In genomic region chr7:130205084-130205947, GRCh38 we compare ENCODE assay signal across 1 cellular context.
A peak's percentile ranks its signal among the peaks of the same experiment; 100 is the strongest.
TF ChIP-seq lines count a peak whose summit lies in the region.

Gene TMEM209, minus strand, starts transcription at chr7:130205406. Its CDS starts 31 bp downstream, at chr7:130205375.

TF ChIP-seq in GM12878, 131 proteins besides CTCF, POLR2A, EP300 and RAD21 (continued from another document and continues in another):
- TF ChIP-seq IRF5 (IDR thresholded peaks at IDR 0.05; ENCODE audit: borderline replicate concordance) (peak; percentile 94), CBFB (IDR thresholded peaks at IDR 0.05; ENCODE audit: low read depth) (peak; percentile 99), IRF4 (IDR thresholded peaks at IDR 0.05; ENCODE audit: low read depth, low read length) (no peak), CEBPB (IDR thresholded peaks at IDR 0.05; ENCODE audit: borderline replicate concordance in 1 of 2, low read depth in 2 of 2, low read length in 2 of 2) (no peak), SPI1 (IDR thresholded peaks at IDR 0.05; ENCODE audit: borderline replicate concordance, insufficient read depth, low read depth, low read length) (no peak), PKNOX1 (IDR thresholded peaks at IDR 0.05) (peak; percentile 65), MEF2B (IDR thresholded peaks at IDR 0.05; ENCODE audit: partially characterized antibody, poor library complexity, severe bottlenecking) (peak; percentile 54), BHLHE40 (IDR thresholded peaks at IDR 0.05; ENCODE audit: borderline replicate concordance in 1 of 2, low read depth in 2 of 2, low read length in 1 of 2) (0 out of 4 replicates have a peak, but pooled peaks of 1 of the 2 experiments have one; percentile 15), E4F1 (IDR thresholded peaks at IDR 0.05; ENCODE audit: borderline replicate concordance, partially characterized antibody) (peak; percentile 77), RELB (IDR thresholded peaks at IDR 0.05; ENCODE audit: low read depth) (peak; percentile 72; the same call in 1 of the 2 replicates), SRF (IDR thresholded peaks at IDR 0.05; ENCODE audit: low read depth in 2 of 2, low read length in 2 of 2) (no peak), HSF1 (IDR thresholded peaks at IDR 0.05; ENCODE audit: low read depth, low read length) (peak; percentile 13; the same call in 1 of the 2 replicates), EGR1 (IDR thresholded peaks at IDR 0.05; ENCODE audit: borderline replicate concordance in 1 of 2, low read depth in 2 of 2, low read length in 2 of 2) (no peak), ATF3 (IDR thresholded peaks at IDR 0.05; ENCODE audit: borderline replicate concordance, extremely low read depth, low read depth, low read length) (no peak), JUNB (IDR thresholded peaks at IDR 0.05) (no peak), CREB1 (IDR thresholded peaks at IDR 0.05; ENCODE audit: low read depth) (peak; percentile 52; the same call in 1 of the 2 replicates), POLR2AphosphoS2 (IDR thresholded peaks at IDR 0.05; ENCODE audit: low read depth, low read length) (peak; percentile 87), ZBTB33 (IDR thresholded peaks at IDR 0.05) (no peak), CHD4 (IDR thresholded peaks at IDR 0.05) (no peak), ATF2 (IDR thresholded peaks at IDR 0.05; ENCODE audit: low read length) (peak; percentile 54; the same call in 1 of the 2 replicates), KLF5 (IDR thresholded peaks at IDR 0.05; ENCODE audit: partially characterized antibody) (no peak), NRF1 (conservative IDR thresholded peaks at IDR 0.05; ENCODE audit: low read depth, low read length) (peak; percentile 93), WRNIP1 (IDR thresholded peaks at IDR 0.05; ENCODE audit: borderline replicate concordance, low read depth, low read length) (no peak), SREBF2 (IDR thresholded peaks at IDR 0.05; ENCODE audit: low read length) (no peak), SMAD5 (IDR thresholded peaks at IDR 0.05; ENCODE audit: low read depth) (peak; percentile 96; the same call in 1 of the 2 replicates), MYB (IDR thresholded peaks at IDR 0.05; ENCODE audit: borderline replicate concordance, low read depth, low read length) (0 out of 2 replicates have a peak, but pooled peaks have one; percentile 47), ZNF274 (IDR thresholded peaks at IDR 0.05; ENCODE audit: insufficient read depth, insufficient read length) (no peak), HDGF (IDR thresholded peaks at IDR 0.05) (0 out of 2 replicates have a peak, but pooled peaks have one; percentile 20), ZBED1 (IDR thresholded peaks at IDR 0.05; ENCODE audit: borderline replicate concordance) (no peak), CREM (IDR thresholded peaks at IDR 0.05; ENCODE audit: low read depth) (peak; percentile 25; the same call in 1 of the 2 replicates), TBL1XR1 (IDR thresholded peaks at IDR 0.05; ENCODE audit: low read depth, low read length) (no peak), SUZ12 (IDR thresholded peaks at IDR 0.05; ENCODE audit: unreplicated experiment) (no peak), NR2C2 (IDR thresholded peaks at IDR 0.05; ENCODE audit: borderline replicate concordance, control insufficient read depth, insufficient read length, low read depth) (no peak), ASH2L (IDR thresholded peaks at IDR 0.05; ENCODE audit: borderline replicate concordance, low read depth) (no peak), SKIL (IDR thresholded peaks at IDR 0.05; ENCODE audit: low read depth, poor library complexity, severe bottlenecking) (no peak), RCOR1 (conservative IDR thresholded peaks at IDR 0.05; ENCODE audit: low read depth, low read length) (peak; percentile 100), LARP7 (IDR thresholded peaks at IDR 0.05) (no peak), NR2F1 (conservative IDR thresholded peaks at IDR 0.05) (0 out of 2 replicates have a peak, but pooled peaks have one; percentile 9), CHD1 (IDR thresholded peaks at IDR 0.05; ENCODE audit: low read depth, low read length) (no peak), HDAC6 (IDR thresholded peaks at IDR 0.05; ENCODE audit: unreplicated experiment) (no peak), FOS (IDR thresholded peaks at IDR 0.05; ENCODE audit: borderline replicate concordance, extremely low read depth, insufficient read length) (no peak), BCL3 (IDR thresholded peaks at IDR 0.05; ENCODE audit: borderline replicate concordance, insufficient read depth, low read depth, low read length, poor library complexity, severe bottlenecking) (no peak), HCFC1 (IDR thresholded peaks at IDR 0.05; ENCODE audit: low read length) (peak; percentile 73), USF2 (IDR thresholded peaks at IDR 0.05; ENCODE audit: borderline replicate concordance, low read depth, low read length) (no peak), EZH2 (IDR thresholded peaks at IDR 0.05; ENCODE audit: borderline replicate concordance, control insufficient read depth, low read depth, low read length) (no peak), MTA2 (IDR thresholded peaks at IDR 0.05; ENCODE audit: low read depth) (0 out of 2 replicates have a peak, but pooled peaks have one; percentile 34), RELA (IDR thresholded peaks at IDR 0.05; ENCODE audit: borderline replicate concordance, partially characterized antibody) (peak; percentile 73), YY1 (IDR thresholded peaks at IDR 0.05; ENCODE audit: low read depth, low read length) (peak; percentile 90), HDAC2 (IDR thresholded peaks at IDR 0.05) (no peak), ATF7 (IDR thresholded peaks at IDR 0.05; ENCODE audit: low read depth) (no peak; the same call in 1 of the 2 replicates)
